Comparison of ENCODE assay signal across 1 cellular context in the genomic region with DNA sequence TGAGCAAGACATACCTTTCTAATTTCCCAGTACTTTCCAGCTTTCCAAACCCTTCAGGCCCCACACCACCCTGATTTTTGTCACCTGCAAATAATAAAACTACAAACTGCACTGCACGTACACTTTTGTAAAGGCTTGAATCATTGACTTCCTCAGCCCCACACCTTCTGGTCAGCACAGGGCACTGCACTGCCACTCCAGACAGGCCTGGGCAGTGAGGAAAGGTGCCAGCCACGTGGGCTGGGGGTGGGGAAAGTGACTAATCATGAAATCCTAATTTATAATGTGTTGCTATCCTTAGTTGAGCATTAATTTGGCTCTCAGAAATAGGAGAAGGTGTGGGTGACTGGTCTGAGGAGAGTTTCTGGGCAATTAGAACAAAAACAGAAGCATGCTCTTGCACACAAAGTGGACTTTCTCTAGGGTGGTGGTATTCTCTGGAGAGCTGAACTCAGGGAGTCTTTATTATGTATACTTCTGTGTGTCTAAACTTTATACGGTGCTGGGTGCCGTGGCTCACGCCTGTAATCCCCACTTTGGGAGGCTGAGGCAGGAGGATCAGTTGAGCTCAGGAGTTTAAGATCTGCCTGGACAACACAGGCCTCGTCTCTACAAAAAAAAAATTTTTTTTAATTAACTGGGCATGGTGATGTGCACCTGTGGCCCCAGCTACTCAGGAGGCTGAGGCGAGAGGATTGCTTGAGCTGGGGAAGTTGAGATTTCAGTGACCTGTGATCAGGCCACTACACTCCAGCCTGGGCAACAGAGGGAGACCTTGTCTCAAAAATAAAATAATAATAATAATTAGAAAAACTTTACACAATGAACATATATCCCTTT.
TF ChIP-seq lines count a peak whose summit lies in the region.

No MANE protein-coding gene starts in this region.

TF ChIP-seq in K562, 482 proteins besides CTCF, POLR2A, EP300 and RAD21 (continued from another document):
- TF ChIP-seq, protein P1, sequence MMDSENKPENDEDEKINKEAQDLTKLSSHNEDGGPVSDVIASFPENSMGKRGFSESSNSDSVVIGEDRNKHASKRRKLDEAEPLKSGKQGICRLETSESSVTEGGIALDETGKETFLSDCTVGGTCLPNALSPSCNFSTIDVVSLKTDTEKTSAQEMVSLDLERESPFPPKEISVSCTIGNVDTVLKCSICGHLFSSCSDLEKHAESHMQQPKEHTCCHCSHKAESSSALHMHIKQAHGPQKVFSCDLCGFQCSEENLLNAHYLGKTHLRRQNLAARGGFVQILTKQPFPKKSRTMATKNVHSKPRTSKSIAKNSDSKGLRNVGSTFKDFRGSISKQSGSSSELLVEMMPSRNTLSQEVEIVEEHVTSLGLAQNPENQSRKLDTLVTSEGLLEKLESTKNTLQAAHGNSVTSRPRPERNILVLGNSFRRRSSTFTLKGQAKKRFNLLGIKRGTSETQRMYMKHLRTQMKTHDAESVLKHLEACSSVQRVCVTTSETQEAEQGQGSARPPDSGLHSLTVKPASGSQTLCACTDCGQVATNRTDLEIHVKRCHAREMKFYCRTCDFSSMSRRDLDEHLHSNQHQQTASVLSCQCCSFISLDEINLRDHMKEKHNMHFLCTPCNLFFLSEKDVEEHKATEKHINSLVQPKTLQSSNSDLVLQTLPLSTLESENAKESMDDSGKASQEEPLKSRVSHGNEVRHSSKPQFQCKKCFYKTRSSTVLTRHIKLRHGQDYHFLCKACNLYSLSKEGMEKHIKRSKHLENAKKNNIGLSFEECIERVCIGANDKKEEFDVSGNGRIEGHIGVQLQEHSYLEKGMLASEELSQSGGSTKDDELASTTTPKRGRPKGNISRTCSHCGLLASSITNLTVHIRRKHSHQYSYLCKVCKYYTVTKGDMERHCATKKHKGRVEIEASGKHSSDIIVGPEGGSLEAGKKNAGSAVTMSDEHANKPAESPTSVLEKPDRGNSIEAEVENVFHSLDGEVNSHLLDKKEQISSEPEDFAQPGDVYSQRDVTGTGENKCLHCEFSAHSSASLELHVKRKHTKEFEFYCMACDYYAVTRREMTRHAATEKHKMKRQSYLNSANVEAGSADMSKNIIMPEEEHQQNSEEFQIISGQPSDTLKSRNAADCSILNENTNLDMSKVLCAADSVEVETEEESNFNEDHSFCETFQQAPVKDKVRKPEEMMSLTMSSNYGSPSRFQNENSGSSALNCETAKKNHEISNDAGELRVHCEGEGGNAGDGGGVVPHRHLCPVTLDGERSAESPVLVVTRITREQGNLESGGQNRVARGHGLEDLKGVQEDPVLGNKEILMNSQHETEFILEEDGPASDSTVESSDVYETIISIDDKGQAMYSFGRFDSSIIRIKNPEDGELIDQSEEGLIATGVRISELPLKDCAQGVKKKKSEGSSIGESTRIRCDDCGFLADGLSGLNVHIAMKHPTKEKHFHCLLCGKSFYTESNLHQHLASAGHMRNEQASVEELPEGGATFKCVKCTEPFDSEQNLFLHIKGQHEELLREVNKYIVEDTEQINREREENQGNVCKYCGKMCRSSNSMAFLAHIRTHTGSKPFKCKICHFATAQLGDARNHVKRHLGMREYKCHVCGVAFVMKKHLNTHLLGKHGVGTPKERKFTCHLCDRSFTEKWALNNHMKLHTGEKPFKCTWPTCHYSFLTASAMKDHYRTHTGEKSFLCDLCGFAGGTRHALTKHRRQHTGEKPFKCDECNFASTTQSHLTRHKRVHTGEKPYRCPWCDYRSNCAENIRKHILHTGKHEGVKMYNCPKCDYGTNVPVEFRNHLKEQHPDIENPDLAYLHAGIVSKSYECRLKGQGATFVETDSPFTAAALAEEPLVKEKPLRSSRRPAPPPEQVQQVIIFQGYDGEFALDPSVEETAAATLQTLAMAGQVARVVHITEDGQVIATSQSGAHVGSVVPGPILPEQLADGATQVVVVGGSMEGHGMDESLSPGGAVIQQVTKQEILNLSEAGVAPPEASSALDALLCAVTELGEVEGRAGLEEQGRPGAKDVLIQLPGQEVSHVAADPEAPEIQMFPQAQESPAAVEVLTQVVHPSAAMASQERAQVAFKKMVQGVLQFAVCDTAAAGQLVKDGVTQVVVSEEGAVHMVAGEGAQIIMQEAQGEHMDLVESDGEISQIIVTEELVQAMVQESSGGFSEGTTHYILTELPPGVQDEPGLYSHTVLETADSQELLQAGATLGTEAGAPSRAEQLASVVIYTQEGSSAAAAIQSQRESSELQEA (IDR thresholded peaks at IDR 0.05; ENCODE audit: low read depth), result no peak
- TF ChIP-seq HLTF (IDR thresholded peaks at IDR 0.05), result no peak
- no peak for TF ChIP-seq ZNF146 (CRISPR knock-in tag; IDR thresholded peaks at IDR 0.05; ENCODE audit: unreplicated experiment)
- TF ChIP-seq SNRNP70 (optimal IDR thresholded peaks at IDR 0.05; ENCODE audit: low read depth, low read length), result no peak
- TF ChIP-seq GTF2A2 (tag; IDR thresholded peaks at IDR 0.05), result no peak
- TF ChIP-seq ZBTB8A (IDR thresholded peaks at IDR 0.05; ENCODE audit: partially characterized antibody), result no peak
- no peak for TF ChIP-seq ZNF253 (CRISPR knock-in tag; conservative IDR thresholded peaks at IDR 0.05)
- no peak for TF ChIP-seq MTF1 (CRISPR knock-in tag; IDR thresholded peaks at IDR 0.05; ENCODE audit: borderline replicate concordance)
- TF ChIP-seq, protein P2, sequence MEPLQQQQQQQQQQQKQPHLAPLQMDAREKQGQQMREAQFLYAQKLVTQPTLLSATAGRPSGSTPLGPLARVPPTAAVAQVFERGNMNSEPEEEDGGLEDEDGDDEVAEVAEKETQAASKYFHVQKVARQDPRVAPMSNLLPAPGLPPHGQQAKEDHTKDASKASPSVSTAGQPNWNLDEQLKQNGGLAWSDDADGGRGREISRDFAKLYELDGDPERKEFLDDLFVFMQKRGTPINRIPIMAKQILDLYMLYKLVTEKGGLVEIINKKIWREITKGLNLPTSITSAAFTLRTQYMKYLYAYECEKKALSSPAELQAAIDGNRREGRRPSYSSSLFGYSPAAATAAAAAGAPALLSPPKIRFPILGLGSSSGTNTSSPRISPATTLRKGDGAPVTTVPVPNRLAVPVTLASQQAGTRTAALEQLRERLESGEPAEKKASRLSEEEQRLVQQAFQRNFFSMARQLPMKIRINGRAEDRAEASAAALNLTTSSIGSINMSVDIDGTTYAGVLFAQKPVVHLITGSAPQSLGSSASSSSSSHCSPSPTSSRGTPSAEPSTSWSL (CRISPR knock-in tag; IDR thresholded peaks at IDR 0.05; ENCODE audit: borderline replicate concordance), result no peak
- TF ChIP-seq, protein P3, sequence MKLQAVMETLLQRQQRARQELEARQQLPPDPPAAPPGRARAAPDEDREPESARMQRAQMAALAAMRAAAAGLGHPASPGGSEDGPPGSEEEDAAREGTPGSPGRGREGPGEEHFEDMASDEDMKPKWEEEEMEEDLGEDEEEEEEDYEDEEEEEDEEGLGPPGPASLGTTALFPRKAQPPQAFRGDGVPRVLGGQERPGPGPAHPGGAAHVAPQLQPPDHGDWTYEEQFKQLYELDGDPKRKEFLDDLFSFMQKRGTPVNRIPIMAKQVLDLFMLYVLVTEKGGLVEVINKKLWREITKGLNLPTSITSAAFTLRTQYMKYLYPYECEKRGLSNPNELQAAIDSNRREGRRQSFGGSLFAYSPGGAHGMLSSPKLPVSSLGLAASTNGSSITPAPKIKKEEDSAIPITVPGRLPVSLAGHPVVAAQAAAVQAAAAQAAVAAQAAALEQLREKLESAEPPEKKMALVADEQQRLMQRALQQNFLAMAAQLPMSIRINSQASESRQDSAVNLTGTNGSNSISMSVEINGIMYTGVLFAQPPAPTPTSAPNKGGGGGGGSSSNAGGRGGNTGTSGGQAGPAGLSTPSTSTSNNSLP (IDR thresholded peaks at IDR 0.05; ENCODE audit: borderline replicate concordance, low read depth, low read length), result no peak
- TF ChIP-seq RAD51 (IDR thresholded peaks at IDR 0.05; ENCODE audit: borderline replicate concordance, low read depth), result no peak
- no peak for TF ChIP-seq KLF6 (CRISPR knock-in tag; IDR thresholded peaks at IDR 0.05; ENCODE audit: borderline replicate concordance)
- no peak for TF ChIP-seq IRF2 (CRISPR knock-in tag; IDR thresholded peaks at IDR 0.05)
- no peak for TF ChIP-seq GATAD2B (IDR thresholded peaks at IDR 0.05; ENCODE audit: borderline replicate concordance)
